11 cellular contexts compared by ENCODE assay signal in genomic region chr17:75308732-75309629, GRCh38. TPM values are rescaled to one million over a fixed set of nuclear protein-coding genes. Genes with fewer than 3 reads are reported as not detected.
A peak's percentile ranks its signal among the peaks of the same experiment; 100 is the strongest.
DNase-seq lines count a peak whose midpoint lies in the region; ATAC-seq and TF ChIP-seq lines count a peak whose summit lies in the region.
"Had no signal": no experiment of that assay in that cellular context is flagged by ENCODE, and none has a peak within 500 bp of the region (broad histone marks: within the 10 kb centered on the region; RNA-seq: fewer than 3 reads in every experiment).

No MANE protein-coding gene starts in this region.

- H3K36me3 ChIP-seq in right atrium auricular region, result no peaks in the 10 kb centered on the region
- H3K36me3 ChIP-seq in colonic mucosa, result no peaks in the 10 kb centered on the region
- peaks cover 0 to under 1% of the 10 kb centered on the region in 2 donors for H3K36me3 ChIP-seq in mucosa of rectum (ENCODE audit: control insufficient read depth in 2 of 2, insufficient read depth in 2 of 2, low read length in 2 of 2)

- no peaks in the 10 kb centered on the region for H3K9me3 ChIP-seq in right atrium auricular region
- H3K9me3 ChIP-seq in colonic mucosa, result no peaks in the 10 kb centered on the region
- no peaks in the 10 kb centered on the region for H3K9me3 ChIP-seq in mucosa of rectum (ENCODE audit: control insufficient read depth in 2 of 2, low read length in 2 of 2)

- no peaks in the 10 kb centered on the region for H3K27me3 ChIP-seq in right atrium auricular region
- no peaks in the 10 kb centered on the region for H3K27me3 ChIP-seq in colonic mucosa
- H3K27me3 ChIP-seq in mucosa of rectum (ENCODE audit: control insufficient read depth in 2 of 2, insufficient read depth in 2 of 2, low read length in 2 of 2), result no peaks in the 10 kb centered on the region

- H3K4me3 ChIP-seq in right atrium auricular region (no peak overlapping the region), colonic mucosa (no peak overlapping the region), mucosa of rectum (ENCODE audit: low read length in 2 of 2) (peak overlapping the region; percentile 9 to 33)

- TF ChIP-seq CTCF in right atrium auricular region (IDR thresholded peaks at IDR 0.05) (no peak), colonic mucosa (IDR thresholded peaks at IDR 0.05) (no peak)

- H3K27ac ChIP-seq in right atrium auricular region (peak overlapping the region in 1 of 2 donors; percentile 10), colonic mucosa (peak overlapping the region; percentile 90), mucosa of rectum (ENCODE audit: low read depth in 2 of 2, low read length in 2 of 2) (peak overlapping the region; percentile 79 to 92)
- H3K27ac ChIP-seq: KMS-11 had no signal

- intact Hi-C loops in Right ventricle myocardium superior (cut with DNase I) (no loop called here), colonic mucosa (cut with DNase I) (no loop called here)
- intact Hi-C loops in activated naive CD4-positive, alpha-beta T cell treated with anti-CD3 and anti-CD28 coated beads for 36 hours (cut with micrococcal nuclease), result no loop called here

- H3K9me3 Mint-ChIP-seq in activated naive CD4-positive, alpha-beta T cell treated with anti-CD3 and anti-CD28 coated beads for 36 hours, result no peaks in the 10 kb centered on the region
- H3K9me3 Mint-ChIP-seq: activated CD4-positive, alpha-beta T cell treated with anti-CD3 and anti-CD28 coated beads, Interleukin-2, amount 10 ng/mL, durations not matched to agents 24 days and 14 days had no signal

- peaks cover 9% of the 10 kb centered on the region for H3K4me1 Mint-ChIP-seq in activated naive CD4-positive, alpha-beta T cell treated with anti-CD3 and anti-CD28 coated beads for 36 hours (ENCODE audit: low read depth)

- DNase-seq in Right ventricle myocardium superior, result no peak
- DNase-seq in right atrium auricular region (ENCODE audit: low spot score), result no peak
- peak; percentile 85 for DNase-seq in colonic mucosa
- no peak for DNase-seq in NCI-H1092 treated with DMSO at 0.1 percent for 48 hours (lab: John Stamatoyannopoulos, UW)
- no peak for DNase-seq in activated naive CD4-positive, alpha-beta T cell treated with anti-CD3 and anti-CD28 coated beads for 36 hours
- DNase-seq in HPDE6-E6E7 (ENCODE audit: extremely low spot score), result no peak
- DNase-seq: activated CD4-positive, alpha-beta T cell treated with anti-CD3 and anti-CD28 coated beads, Interleukin-2, amount 10 ng/mL, durations not matched to agents 24 days and 14 days; midbrain had no signal

- H3K27ac Mint-ChIP-seq in activated naive CD4-positive, alpha-beta T cell treated with anti-CD3 and anti-CD28 coated beads for 36 hours, result no peak overlapping the region
- H3K27ac Mint-ChIP-seq: activated CD4-positive, alpha-beta T cell treated with anti-CD3 and anti-CD28 coated beads, Interleukin-2, amount 10 ng/mL, durations not matched to agents 24 days and 14 days had no signal

- H3K9ac ChIP-seq in colonic mucosa (ENCODE audit: low read depth in 2 of 2, low read length in 2 of 2), result peak overlapping the region in 1 of 2 donors; percentile 67
- peak overlapping the region; percentile 21 to 52 for H3K9ac ChIP-seq in mucosa of rectum (ENCODE audit: low read depth in 1 of 2, low read length in 2 of 2)
- H3K9ac ChIP-seq: KMS-11 had no signal

- H3K4me1 ChIP-seq in right atrium auricular region, result no peaks in the 10 kb centered on the region
- peaks cover 8% of the 10 kb centered on the region for H3K4me1 ChIP-seq in colonic mucosa
- H3K4me1 ChIP-seq in mucosa of rectum (ENCODE audit: control insufficient read depth in 2 of 2, insufficient read depth in 2 of 2, low read length in 2 of 2), result peaks cover 14 to 17% of the 10 kb centered on the region in 2 donors

- no peak overlapping the region for H3K4me3 Mint-ChIP-seq in activated naive CD4-positive, alpha-beta T cell treated with anti-CD3 and anti-CD28 coated beads for 36 hours
- H3K4me3 Mint-ChIP-seq: activated CD4-positive, alpha-beta T cell treated with anti-CD3 and anti-CD28 coated beads, Interleukin-2, amount 10 ng/mL, durations not matched to agents 24 days and 14 days had no signal

- H3K27me3 Mint-ChIP-seq in activated naive CD4-positive, alpha-beta T cell treated with anti-CD3 and anti-CD28 coated beads for 36 hours (ENCODE audit: low read depth), result no peaks in the 10 kb centered on the region
- H3K27me3 Mint-ChIP-seq: activated CD4-positive, alpha-beta T cell treated with anti-CD3 and anti-CD28 coated beads, Interleukin-2, amount 10 ng/mL, durations not matched to agents 24 days and 14 days had no signal

- no peaks in the 10 kb centered on the region for H3K36me3 Mint-ChIP-seq in activated naive CD4-positive, alpha-beta T cell treated with anti-CD3 and anti-CD28 coated beads for 36 hours (ENCODE audit: low read depth)

- ATAC-seq in Right ventricle myocardium superior (ENCODE audit: poor library complexity) (peak; percentile 56), GM19351 (IDR thresholded peaks at IDR 0.05; ENCODE audit: unreplicated experiment) (no peak)

- CTCF ChIA-PET in activated naive CD4-positive, alpha-beta T cell treated with anti-CD3 and anti-CD28 coated beads for 36 hours (lab: Charles Lee), result no interaction called here

RNA-seq across cellular contexts. Expression of gene SLC25A19, which starts 19.7 kb away (rescaled TPM):
- total RNA-seq in Right ventricle myocardium superior, result 12.5 TPM
- total RNA-seq in right atrium auricular region, result 10 to 100 TPM in 1 of 2 donors, 1 to 10 TPM in 1; 8.8 to 10.2 TPM
- total RNA-seq in colonic mucosa, result 10 to 100 TPM in 1 of 2 donors, 1 to 10 TPM in 1; 9.8 to 24.8 TPM
- total RNA-seq in activated naive CD4-positive, alpha-beta T cell treated with anti-CD3 and anti-CD28 coated beads for 36 hours, result 10 to 100 TPM; 47.5 to 48.4 TPM

RNA-seq across cellular contexts. Expression of gene MIF4GD, which starts 38.0 kb away (rescaled TPM):
- total RNA-seq in Right ventricle myocardium superior (13.7 TPM), right atrium auricular region (10 to 100 TPM; 18.0 to 24.9 TPM), colonic mucosa (10 to 100 TPM; 18.5 to 19.2 TPM)
- total RNA-seq in activated naive CD4-positive, alpha-beta T cell treated with anti-CD3 and anti-CD28 coated beads for 36 hours, result 10 to 100 TPM; 43.4 to 45.3 TPM

RNA-seq across cellular contexts. Expression of gene MRPS7, which starts 47.3 kb away (rescaled TPM):
- 125 TPM for total RNA-seq in Right ventricle myocardium superior
- 10 to 100 TPM; 66.7 to 74.1 TPM for total RNA-seq in right atrium auricular region
- 100 to 1,000 TPM in 1 of 2 donors, 10 to 100 TPM in 1; 62.9 to 118 TPM for total RNA-seq in colonic mucosa
- 10 to 100 TPM; 73.3 to 78.3 TPM for total RNA-seq in activated naive CD4-positive, alpha-beta T cell treated with anti-CD3 and anti-CD28 coated beads for 36 hours

RNA-seq across cellular contexts. Expression of gene GGA3, which starts 47.6 kb away (rescaled TPM):
- total RNA-seq in Right ventricle myocardium superior (22.3 TPM), right atrium auricular region (10 to 100 TPM; 18.5 to 23.7 TPM), colonic mucosa (10 to 100 TPM; 32.5 to 48.4 TPM)
- total RNA-seq in activated naive CD4-positive, alpha-beta T cell treated with anti-CD3 and anti-CD28 coated beads for 36 hours, result 10 to 100 TPM; 65.7 to 66.1 TPM

Comparison
In these comparisons a context has a peak if more than half of its experiments do, and no peak if none do; other contexts are left out.
1. H3K4me3 ChIP-seq: peak in mucosa of rectum (2 of 2); none in right atrium auricular region (0 of 2) and colonic mucosa (single experiment).